Comparison of ENCODE assay signal across 8 cellular contexts in genomic region chr1:230978491-230979388, GRCh38. TPM values are rescaled to one million over a fixed set of nuclear protein-coding genes. Genes with fewer than 3 reads are reported as not detected.
DNase-seq lines count a peak whose midpoint lies in the region; ATAC-seq and TF ChIP-seq lines count a peak whose summit lies in the region.

Gene ARV1 (plus strand): TSS chr1:230979094. CDS start chr1:230979106, 12 bp downstream.
Gene TTC13 (minus strand): TSS chr1:230978861. CDS start chr1:230978830, 31 bp downstream.

- H3K79me1 ChIP-seq in IMR-90 (ENCODE audit: low read depth in 1 of 2, low read length in 2 of 2): peaks cover 38 to 45% of the 10 kb centered on the region in 2 experiments

- peak within 1 kb of the TSS; percentile 82 for H2BK5ac ChIP-seq in IMR-90 (ENCODE audit: low read depth, low read length, poor library complexity, severe bottlenecking)

- POLR2A ChIA-PET in IMR-90 (lab: Charles Lee; ENCODE audit: unreplicated experiment) (no interaction called here), OCI-LY7 (lab: Charles Lee) (interaction anchor here (0.6 to 1.7 kb wide), 6 partner anchors 8 to 239 kb away, joined by 3 to 10 read pairs (median 4); no protein-coding TSS in a partner anchor)

- peak within 1 kb of the TSS; percentile 93 for H3K56ac ChIP-seq in IMR-90 (ENCODE audit: extremely low read depth, insufficient read depth, low read length)

- peaks cover 42% of the 10 kb centered on the region for H3K4me1 Mint-ChIP-seq in endothelial cell (ENCODE audit: unreplicated experiment)

- ATAC-seq in GM21528 (IDR thresholded peaks at IDR 0.05; ENCODE audit: low FRiP score, unreplicated experiment) (peak; percentile 92), IMR-90 (ENCODE audit: low read depth) (peak; percentile 99)

- peak within 1 kb of the TSS; percentile 97 for H3K27ac Mint-ChIP-seq in endothelial cell (ENCODE audit: unreplicated experiment)

- 0 out of 2 replicates have a peak, but pooled peaks have one; percentile 26 for TF ChIP-seq POLR2A in IMR-90 (IDR thresholded peaks at IDR 0.05; ENCODE audit: low read depth, low read length)

- H3K4me2 ChIP-seq in IMR-90 (ENCODE audit: low read depth, low read length) (peak within 1 kb of the TSS; percentile 92), OCI-LY7 (ENCODE audit: low read length) (peak within 1 kb of the TSS; percentile 95)

- no peaks in the 10 kb centered on the region for H3K9me2 ChIP-seq in OCI-LY7 (ENCODE audit: insufficient read depth, low read length)

- dilution Hi-C loops in IMR-90 (cut with HindIII; ENCODE audit: low sequenced_read_pairs, unreplicated experiment): no loop called here

- peaks cover 2% of the 10 kb centered on the region; the same call in 1 of the 2 replicates for H3K9me1 ChIP-seq in IMR-90 (ENCODE audit: insufficient read depth, low read length)

- peak within 1 kb of the TSS; percentile 76; the same call in 1 of the 2 replicates for H2AK5ac ChIP-seq in IMR-90 (ENCODE audit: low read depth, low read length)

- H4K8ac ChIP-seq in IMR-90 (ENCODE audit: low read depth in 2 of 2, low read length in 2 of 2): peak within 1 kb of the TSS; percentile 88 to 98

- peaks cover 8% of the 10 kb centered on the region for H3K36me3 Mint-ChIP-seq in endothelial cell (ENCODE audit: low read depth, unreplicated experiment)

- no peaks in the 10 kb centered on the region for H3K9me3 Mint-ChIP-seq in endothelial cell (ENCODE audit: unreplicated experiment)

- H2BK120ac ChIP-seq in IMR-90 (ENCODE audit: low read depth, low read length): peak within 1 kb of the TSS; percentile 58; the same call in 1 of the 2 replicates

- no peak within 1 kb of the TSS for H2BK20ac ChIP-seq in IMR-90 (ENCODE audit: low read depth, low read length)

- peak within 1 kb of the TSS; percentile 71 for H3K27ac ChIP-seq in IMR-90 (ENCODE audit: insufficient read depth, low read length)
- H3K27ac ChIP-seq in OCI-LY7 (ENCODE audit: low read depth, low read length, poor library complexity, severe bottlenecking): peak within 1 kb of the TSS; percentile 68

- H3K9me3 ChIP-seq in IMR-90 (ENCODE audit: control insufficient read depth, insufficient read depth, low read length): no peaks in the 10 kb centered on the region
- H3K9me3 ChIP-seq in OCI-LY7 (ENCODE audit: low read length): no peaks in the 10 kb centered on the region

- no peaks in the 10 kb centered on the region for H4K20me1 ChIP-seq in IMR-90 (ENCODE audit: insufficient read depth, low read length)
- peaks cover 7% of the 10 kb centered on the region; the same call in 1 of the 2 replicates for H4K20me1 ChIP-seq in OCI-LY7 (ENCODE audit: insufficient read depth, low read length)

- H3K27me3 Mint-ChIP-seq in endothelial cell (ENCODE audit: unreplicated experiment): peaks cover 6% of the 10 kb centered on the region

- peak within 1 kb of the TSS; percentile 91 for H4K5ac ChIP-seq in IMR-90 (ENCODE audit: low read depth, low read length)

- no peaks in the 10 kb centered on the region for H3K27me3 ChIP-seq in IMR-90 (ENCODE audit: control insufficient read depth, insufficient read depth, low read length)

- peak; percentile 25 for TF ChIP-seq RAD21 in IMR-90 (IDR thresholded peaks at IDR 0.05; ENCODE audit: low read length)

- peak within 1 kb of the TSS; percentile 83; the same call in 1 of the 2 replicates for H3K23ac ChIP-seq in IMR-90 (ENCODE audit: low read depth, low read length)

- CTCF ChIA-PET in IMR-90 (lab: Yijun Ruan, JAX) (interaction anchor here (0.5 to 1.2 kb wide), 3 partner anchors 23 to 599 kb away, joined by 3 to 4 read pairs (median 3); no protein-coding TSS in a partner anchor), OCI-LY7 (lab: Charles Lee; ENCODE audit: unreplicated experiment) (interaction anchor here (0.7 to 1.0 kb wide), 2 partner anchors 8 to 60 kb away, joined by 3 read pairs; no protein-coding TSS in a partner anchor)

- peak within 1 kb of the TSS; percentile 68 for H3K4me3 ChIP-seq in IMR-90 (ENCODE audit: insufficient read depth, low read depth, low read length)
- H3K4me3 ChIP-seq in OCI-LY7 (ENCODE audit: low read depth, low read length, poor library complexity, severe bottlenecking): peak within 1 kb of the TSS; percentile 93

- H3K14ac ChIP-seq in IMR-90 (replicated peaks; ENCODE audit: low read depth, low read length): peak within 1 kb of the TSS; percentile 95

- H2AFZ ChIP-seq in IMR-90 (replicated peaks; ENCODE audit: low read length, poor library complexity): peak within 1 kb of the TSS; percentile 97
- peak within 1 kb of the TSS; percentile 89 for H2AFZ ChIP-seq in OCI-LY7 (ENCODE audit: low read length)

- peak within 1 kb of the TSS; percentile 85 for H2AK9ac ChIP-seq in IMR-90 (replicated peaks; ENCODE audit: low read depth, low read length, poor library complexity)

- TF ChIP-seq CTCF in IMR-90 (conservative IDR thresholded peaks at IDR 0.05; ENCODE audit: low read depth, low read length) (peak; percentile 13; the same call in 1 of the 2 replicates), OCI-LY7 (conservative IDR thresholded peaks at IDR 0.05; ENCODE audit: low read length) (peak; percentile 76), endothelial cell (IDR thresholded peaks at IDR 0.05; ENCODE audit: unreplicated experiment) (no peak)

- WGBS in IMR-90 (ENCODE audit: extremely low coverage in 2 of 2, insufficient read length in 1 of 2), 2 experiments: 5% methylated on average over 4 of the region's 79 CpGs; no CpG with 5 or more reads in 1 of the 2 experiments

- H3K79me2 ChIP-seq in OCI-LY7 (ENCODE audit: insufficient read depth, low read depth, low read length): peaks cover 41% of the 10 kb centered on the region; the same call in 1 of the 2 replicates

- peak within 1 kb of the TSS; percentile 95 for H3K9ac ChIP-seq in IMR-90 (ENCODE audit: low read depth, low read length)

- H3K36me3 ChIP-seq in IMR-90 (ENCODE audit: control insufficient read depth, insufficient read depth, low read length) (peaks cover 2% of the 10 kb centered on the region; the same call in 1 of the 2 replicates), OCI-LY7 (ENCODE audit: insufficient read depth, low read length) (peaks cover 37% of the 10 kb centered on the region)

- H3K4ac ChIP-seq in IMR-90 (ENCODE audit: low read depth, low read length): peak within 1 kb of the TSS; percentile 89

- peaks cover 6% of the 10 kb centered on the region for H3K4me1 ChIP-seq in IMR-90 (ENCODE audit: control insufficient read depth, insufficient read depth, low read length)
- peaks cover 22% of the 10 kb centered on the region for H3K4me1 ChIP-seq in OCI-LY7 (ENCODE audit: insufficient read depth, low read length, poor library complexity, severe bottlenecking)

- in situ Hi-C loops in IMR-90 (cut with MboI; ENCODE audit: low sequenced_read_pairs): no loop called here

- peak within 1 kb of the TSS; percentile 98 for H3K4me3 Mint-ChIP-seq in endothelial cell (ENCODE audit: unreplicated experiment)

- no TSS peak for BruUV-seq in IMR-90 (replicated peaks; lab: Mats Ljungman, UMichigan)
- no TSS peak for BruUV-seq in OCI-LY7 (replicated peaks; lab: Mats Ljungman, UMichigan)

- peak within 1 kb of the TSS; percentile 93 for H4K91ac ChIP-seq in IMR-90 (ENCODE audit: insufficient read depth, low read depth, low read length)

- H3K18ac ChIP-seq in IMR-90 (ENCODE audit: low read depth, low read length): peak within 1 kb of the TSS; percentile 54

- intact Hi-C loops in IMR-90 (cut with micrococcal nuclease) (loop anchor here (1.0 to 5.0 kb wide), 6 partner anchors 41 to 336 kb away; partner anchors contain the start of genes C1orf198 and COG2), OCI-LY7 (cut with micrococcal nuclease; ENCODE audit: unreplicated experiment) (loop anchor here (1.0 to 5.0 kb wide), 7 partner anchors 56 to 634 kb away; partner anchors contain the start of gene COG2)

- DNase-seq in DMS153 (lab: John Stamatoyannopoulos, UW) (peak; percentile 100), IMR-90 (peak; percentile 98), OCI-LY7 (ENCODE audit: low spot score) (peak; percentile 99), activated T-cell treated with anti-CD3 and anti-CD28 coated beads for 1 hour (ENCODE audit: low read depth) (peak; percentile 94), endothelial cell (ENCODE audit: low spot score) (peak; percentile 96), midbrain (lab: John Stamatoyannopoulos, UW) (peak; percentile 98)
- DNase-seq in stimulated activated CD8-positive, alpha-beta memory T cell treated with anti-CD3 and anti-CD28 coated beads, Interleukin-2, amount 100 ng/mL, for 1 hour (ENCODE audit: low read depth in 2 of 2): peak; percentile 90 to 96

- H2BK15ac ChIP-seq in IMR-90 (ENCODE audit: low read depth, low read length): no peak within 1 kb of the TSS

TF ChIP-seq in IMR-90, 13 proteins besides CTCF, POLR2A, EP300 and RAD21 (continues in another document):
- TF ChIP-seq SMC3 (IDR thresholded peaks at IDR 0.05; ENCODE audit: low read depth, low read length): peak; percentile 11; the same call in 1 of the 2 replicates
- no peak for TF ChIP-seq CEBPB (IDR thresholded peaks at IDR 0.05; ENCODE audit: low read depth, low read length)
- TF ChIP-seq USF2 (IDR thresholded peaks at IDR 0.05; ENCODE audit: low read depth, low read length): peak; percentile 11; the same call in 1 of the 2 replicates
- no peak for TF ChIP-seq BHLHE40 (IDR thresholded peaks at IDR 0.05; ENCODE audit: low read depth, low read length)
- no peak for TF ChIP-seq RFX5 (IDR thresholded peaks at IDR 0.05; ENCODE audit: low read depth, low read length)
- TF ChIP-seq CHD1 (IDR thresholded peaks at IDR 0.05; ENCODE audit: low read depth, low read length): no peak
- peak; percentile 62; the same call in 1 of the 2 replicates for TF ChIP-seq MXI1 (IDR thresholded peaks at IDR 0.05; ENCODE audit: borderline replicate concordance, low read depth, low read length)

RNA-seq across cellular contexts. Expression of gene ARV1, which starts in this region (rescaled TPM):
- total RNA-seq in IMR-90 (2012; rRNA removed) (19.0 and 26.7 TPM in 2 replicates), OCI-LY7 (2022) (21.2 and 21.9 TPM in 2 replicates), endothelial cell (ENCODE audit: unreplicated experiment) (8.3 TPM)
- polyA plus RNA-seq in IMR-90 (2012; rRNA removed): 18.9 and 22.9 TPM in 2 replicates
- polyA plus RNA-seq in IMR-90 (2012; cell fraction: cytosol; rRNA removed): 6.2 and 8.0 TPM in 2 replicates
- 1.7 and 10.5 TPM in 2 replicates for polyA plus RNA-seq in IMR-90 (2012; cell fraction: nucleus; rRNA removed; ENCODE audit: low replicate concordance)
- total RNA-seq in OCI-LY7 (2014; rRNA removed; shearing (Covaris generic)): 11.7 and 15.1 TPM in 2 replicates

RNA-seq across cellular contexts. Expression of gene TTC13, which starts in this region (rescaled TPM):
- total RNA-seq in IMR-90 (2012; rRNA removed) (8.9 and 9.1 TPM in 2 replicates), OCI-LY7 (2022) (27.0 and 27.2 TPM in 2 replicates), endothelial cell (ENCODE audit: unreplicated experiment) (62.5 TPM)
- 6.0 and 6.1 TPM in 2 replicates for polyA plus RNA-seq in IMR-90 (2012; rRNA removed)
- 2.2 and 2.5 TPM in 2 replicates for polyA plus RNA-seq in IMR-90 (2012; cell fraction: cytosol; rRNA removed)
- polyA plus RNA-seq in IMR-90 (2012; cell fraction: nucleus; rRNA removed; ENCODE audit: low replicate concordance): 3.1 and 9.3 TPM in 2 replicates
- total RNA-seq in OCI-LY7 (2014; rRNA removed; shearing (Covaris generic)): 15.4 and 24.3 TPM in 2 replicates

Comparison
In these comparisons a context has a peak if more than half of its experiments do, and no peak if none do; other contexts are left out.
1. Peak in every context shown above with its lines: DNase-seq, ATAC-seq, H3K4me3 ChIP-seq and H3K27ac ChIP-seq.